In genomic region chr4:72911316-72911715, GRCh38 we compare ENCODE assay signal across 37 cellular contexts.
DNase-seq lines count a peak whose midpoint lies in the region; ATAC-seq, FAIRE-seq and TF ChIP-seq lines count a peak whose summit lies in the region.
"Had no signal": no experiment of that assay in that cellular context is flagged by ENCODE, and none has a peak within 500 bp of the region (broad histone marks: within the 10 kb centered on the region; RNA-seq: fewer than 3 reads in every experiment).

No MANE protein-coding gene starts in this region.

- H2BK15ac ChIP-seq in mesenchymal stem cell (ENCODE audit: low read depth, poor library complexity, severe bottlenecking) = no peak overlapping the region

- H3K27ac Mint-ChIP-seq in activated CD8-positive, alpha-beta memory T cell treated with anti-CD3 and anti-CD28 coated beads, Interleukin-2, amount 10 ng/mL, durations not matched to agents 7 days and 5 days = no peak overlapping the region
- peak overlapping the region; percentile 3 for H3K27ac Mint-ChIP-seq in activated naive CD8-positive, alpha-beta T cell treated with anti-CD3 and anti-CD28 coated beads, Interleukin-2, amount 50 U/mL, for 24 hours
- no peak overlapping the region for H3K27ac Mint-ChIP-seq in activated naive CD8-positive, alpha-beta T cell treated with anti-CD3 and anti-CD28 coated beads for 36 hours
- no peak overlapping the region for H3K27ac Mint-ChIP-seq in activated T-helper 17 cell treated with anti-CD3 and anti-CD28 coated beads, Interleukin-2, amount 50 U/mL, for 72 hours
- no peak overlapping the region for H3K27ac Mint-ChIP-seq in T-cell
- H3K27ac Mint-ChIP-seq: B cell; CD14-positive monocyte; CD4-positive, alpha-beta memory T cell; CD4-positive, alpha-beta T cell; CD4-positive, CD25-positive, alpha-beta regulatory T cell; CD8-positive, alpha-beta memory T cell; CD8-positive, alpha-beta T cell had no signal

- ATAC-seq in activated CD8-positive, alpha-beta memory T cell treated with anti-CD3 and anti-CD28 coated beads, Interleukin-2, amount 10 ng/mL, durations not matched to agents 7 days and 5 days = peak; percentile 20
- no peak for ATAC-seq in activated naive CD8-positive, alpha-beta T cell treated with anti-CD3 and anti-CD28 coated beads, Interleukin-2, amount 50 U/mL, for 24 hours
- ATAC-seq in activated T-helper 17 cell treated with anti-CD3 and anti-CD28 coated beads, Interleukin-2, amount 50 U/mL, for 72 hours (replicated peaks) = peak; percentile 54
- ATAC-seq in GM12878 (no peak), T-cell (replicated peaks in 1 of 4) (no peak)
- ATAC-seq: A549; CD8-positive, alpha-beta T cell had no signal

- no peak for TF ChIP-seq EP300 in GM12878 (IDR thresholded peaks at IDR 0.05; ENCODE audit: borderline replicate concordance in 1 of 2, control insufficient read depth in 1 of 2, low read depth in 2 of 2, low read length in 2 of 2)

- H2BK12ac ChIP-seq in mesenchymal stem cell (ENCODE audit: low read length in 2 of 2) = no peak overlapping the region

- DNase-seq in activated CD8-positive, alpha-beta memory T cell treated with anti-CD3 and anti-CD28 coated beads, Interleukin-2, amount 10 ng/mL, durations not matched to agents 7 days and 5 days = no peak
- DNase-seq in activated CD8-positive, alpha-beta memory T cell treated with anti-CD3 and anti-CD28 coated beads, Interleukin-2, amount 50 U/mL, for 48 hours = no peak
- DNase-seq in activated naive CD8-positive, alpha-beta T cell treated with anti-CD3 and anti-CD28 coated beads, Interleukin-2, amount 50 U/mL, for 24 hours = no peak
- no peak for DNase-seq in activated naive CD8-positive, alpha-beta T cell treated with anti-CD3 and anti-CD28 coated beads for 36 hours
- no peak for DNase-seq in GM12878 (ENCODE audit: low read depth, low spot score)
- DNase-seq in T-cell = no peak
- DNase-seq in mesenchymal stem cell = no peak
- DNase-seq: 8988T; ACHN; AML-193; BE2C; C1 segment of cervical spinal cord; Caco-2; Calu3; CD4-positive, alpha-beta memory T cell; CD4-positive, alpha-beta T cell; CD8-positive, alpha-beta memory T cell; CD8-positive, alpha-beta T cell; COR-L47; DMS 273 treated with DMSO at 0.1 percent for 48 hours; DMS153; DMS53; DMS79; DMS79 treated with DMSO at 0.1 percent for 48 hours; DND-41; EL had no signal

- H3K9me3 Mint-ChIP-seq in activated CD8-positive, alpha-beta memory T cell treated with anti-CD3 and anti-CD28 coated beads, Interleukin-2, amount 10 ng/mL, durations not matched to agents 7 days and 5 days (ENCODE audit: low read depth) = no peaks in the 10 kb centered on the region
- H3K9me3 Mint-ChIP-seq in activated naive CD8-positive, alpha-beta T cell treated with anti-CD3 and anti-CD28 coated beads, Interleukin-2, amount 50 U/mL, for 24 hours = no peaks in the 10 kb centered on the region
- no peaks in the 10 kb centered on the region for H3K9me3 Mint-ChIP-seq in activated naive CD8-positive, alpha-beta T cell treated with anti-CD3 and anti-CD28 coated beads for 36 hours
- H3K9me3 Mint-ChIP-seq in activated T-helper 17 cell treated with anti-CD3 and anti-CD28 coated beads, Interleukin-2, amount 50 U/mL, for 72 hours = no peaks in the 10 kb centered on the region
- no peaks in the 10 kb centered on the region for H3K9me3 Mint-ChIP-seq in T-cell
- H3K9me3 Mint-ChIP-seq: CD4-positive, alpha-beta T cell; CD8-positive, alpha-beta T cell had no signal

- H4K8ac ChIP-seq in mesenchymal stem cell (ENCODE audit: low read length) = no peak overlapping the region

- no peak overlapping the region for H2BK120ac ChIP-seq in mesenchymal stem cell (ENCODE audit: low read depth, low read length)

- H3K23ac ChIP-seq in mesenchymal stem cell (ENCODE audit: low read length in 2 of 2) = no peak overlapping the region

- H3K9ac ChIP-seq in GM12878 (ENCODE audit: control insufficient read depth, insufficient read depth, low read length) = no peak overlapping the region
- H3K9ac ChIP-seq in mesenchymal stem cell (ENCODE audit: low read length) = no peak overlapping the region
- H3K9ac ChIP-seq: BLaER1; BLaER1 treated with 17β-estradiol and CSF1 and Interleukin-3, amounts not matched to agents 10 nM and 100 nM had no signal

- no peaks in the 10 kb centered on the region for H3K4me1 Mint-ChIP-seq in activated CD8-positive, alpha-beta memory T cell treated with anti-CD3 and anti-CD28 coated beads, Interleukin-2, amount 10 ng/mL, durations not matched to agents 7 days and 5 days
- peaks cover 4% of the 10 kb centered on the region for H3K4me1 Mint-ChIP-seq in activated naive CD8-positive, alpha-beta T cell treated with anti-CD3 and anti-CD28 coated beads, Interleukin-2, amount 50 U/mL, for 24 hours
- no peaks in the 10 kb centered on the region for H3K4me1 Mint-ChIP-seq in activated naive CD8-positive, alpha-beta T cell treated with anti-CD3 and anti-CD28 coated beads for 36 hours
- H3K4me1 Mint-ChIP-seq in activated T-helper 17 cell treated with anti-CD3 and anti-CD28 coated beads, Interleukin-2, amount 50 U/mL, for 72 hours = no peaks in the 10 kb centered on the region
- no peaks in the 10 kb centered on the region for H3K4me1 Mint-ChIP-seq in T-cell
- H3K4me1 Mint-ChIP-seq: B cell; CD14-positive monocyte; CD4-positive, alpha-beta memory T cell; CD8-positive, alpha-beta memory T cell had no signal

- FAIRE-seq in GM12878 (lab: Jason Lieb, UNC) = no peak
- FAIRE-seq: A204.1, A549, D721Med had no signal

- H3K4me2 ChIP-seq in GM12878 (ENCODE audit: control insufficient read depth, insufficient read depth) (no peak overlapping the region), mesenchymal stem cell (ENCODE audit: low read length, poor library complexity, severe bottlenecking) (no peak overlapping the region)
- H3K4me2 ChIP-seq: A549; BLaER1; BLaER1 treated with 17β-estradiol and CSF1 and Interleukin-3, amounts not matched to agents 10 nM and 100 nM had no signal

- no TSS peak for BruUV-seq in GM12878 (replicated peaks; lab: Mats Ljungman, UMichigan)

- no peak overlapping the region for H2AFZ ChIP-seq in GM12878 (ENCODE audit: control insufficient read depth, low read depth, low read length)
- no peak overlapping the region for H2AFZ ChIP-seq in mesenchymal stem cell (ENCODE audit: low read depth, low read length)

- RAD21 ChIA-PET in GM12878 (lab: Charles Lee; ENCODE audit: unreplicated experiment) = no interaction called here

- H2AK5ac ChIP-seq in mesenchymal stem cell (ENCODE audit: low read length, severe bottlenecking) = no peak overlapping the region

- CTCF ChIA-PET in activated CD8-positive, alpha-beta memory T cell treated with anti-CD3 and anti-CD28 coated beads, Interleukin-2, amount 10 ng/mL, durations not matched to agents 7 days and 5 days (lab: Charles Lee) = no interaction called here
- CTCF ChIA-PET in GM12878 (lab: Yijun Ruan, JAX) (no interaction called here), T-cell (lab: Charles Lee) (no interaction called here)

- H3K36me3 Mint-ChIP-seq in activated CD8-positive, alpha-beta memory T cell treated with anti-CD3 and anti-CD28 coated beads, Interleukin-2, amount 10 ng/mL, durations not matched to agents 7 days and 5 days = no peaks in the 10 kb centered on the region
- no peaks in the 10 kb centered on the region for H3K36me3 Mint-ChIP-seq in activated naive CD8-positive, alpha-beta T cell treated with anti-CD3 and anti-CD28 coated beads, Interleukin-2, amount 50 U/mL, for 24 hours (ENCODE audit: low read depth)
- H3K36me3 Mint-ChIP-seq in activated naive CD8-positive, alpha-beta T cell treated with anti-CD3 and anti-CD28 coated beads for 36 hours = no peaks in the 10 kb centered on the region
- H3K36me3 Mint-ChIP-seq in activated T-helper 17 cell treated with anti-CD3 and anti-CD28 coated beads, Interleukin-2, amount 50 U/mL, for 72 hours (ENCODE audit: low read depth) = no peaks in the 10 kb centered on the region
- H3K36me3 Mint-ChIP-seq in T-cell = no peaks in the 10 kb centered on the region
- H3K36me3 Mint-ChIP-seq: CD14-positive monocyte; CD4-positive, alpha-beta memory T cell; CD4-positive, CD25-positive, alpha-beta regulatory T cell; CD8-positive, alpha-beta memory T cell; CD8-positive, alpha-beta T cell had no signal

- no peak overlapping the region for H3K18ac ChIP-seq in mesenchymal stem cell (ENCODE audit: low read depth in 1 of 2, low read length in 2 of 2)

- H3K27me3 ChIP-seq in GM12878 (replicated peaks in 1 of 2; ENCODE audit: control insufficient read depth in 2 of 2, insufficient read depth in 2 of 2, low read length in 1 of 2) (no peaks in the 10 kb centered on the region), mesenchymal stem cell (ENCODE audit: control insufficient read depth in 1 of 2, insufficient read depth in 1 of 2, low read length in 2 of 2) (no peaks in the 10 kb centered on the region)
- H3K27me3 ChIP-seq: BE2C; BLaER1; BLaER1 treated with 17β-estradiol and CSF1 and Interleukin-3, amounts not matched to agents 10 nM and 100 nM had no signal

- H3K14ac ChIP-seq in mesenchymal stem cell (ENCODE audit: low read length in 2 of 2) = no peak overlapping the region

- peaks cover 3% of the 10 kb centered on the region for H3K27me3 Mint-ChIP-seq in activated CD8-positive, alpha-beta memory T cell treated with anti-CD3 and anti-CD28 coated beads, Interleukin-2, amount 10 ng/mL, durations not matched to agents 7 days and 5 days
- H3K27me3 Mint-ChIP-seq in activated naive CD8-positive, alpha-beta T cell treated with anti-CD3 and anti-CD28 coated beads, Interleukin-2, amount 50 U/mL, for 24 hours = peaks cover 17% of the 10 kb centered on the region
- H3K27me3 Mint-ChIP-seq in activated naive CD8-positive, alpha-beta T cell treated with anti-CD3 and anti-CD28 coated beads for 36 hours = peaks cover 14% of the 10 kb centered on the region
- peaks cover 13% of the 10 kb centered on the region for H3K27me3 Mint-ChIP-seq in activated T-helper 17 cell treated with anti-CD3 and anti-CD28 coated beads, Interleukin-2, amount 50 U/mL, for 72 hours
- H3K27me3 Mint-ChIP-seq in T-cell = peaks cover 6 to 14% of the 10 kb centered on the region in 2 donors
- H3K27me3 Mint-ChIP-seq: B cell; CD4-positive, CD25-positive, alpha-beta regulatory T cell had no signal

- no peaks in the 10 kb centered on the region for H3K79me2 ChIP-seq in GM12878 (ENCODE audit: control insufficient read depth, insufficient read depth, low read length)

- TF ChIP-seq RAD21 in GM12878 (IDR thresholded peaks at IDR 0.05; ENCODE audit: insufficient read depth, low read depth, low read length) = no peak

- no peaks in the 10 kb centered on the region for H4K20me1 ChIP-seq in GM12878 (ENCODE audit: control insufficient read depth, insufficient read depth)
- H4K20me1 ChIP-seq: BLaER1; BLaER1 treated with 17β-estradiol and CSF1 and Interleukin-3, amounts not matched to agents 10 nM and 100 nM had no signal

- POLR2A ChIA-PET in GM12878 (lab: Charles Lee) (no interaction called here), T-cell (lab: Charles Lee) (no interaction called here)

- no peak overlapping the region for H3K4me3 Mint-ChIP-seq in activated CD8-positive, alpha-beta memory T cell treated with anti-CD3 and anti-CD28 coated beads, Interleukin-2, amount 10 ng/mL, durations not matched to agents 7 days and 5 days
- no peak overlapping the region for H3K4me3 Mint-ChIP-seq in activated naive CD8-positive, alpha-beta T cell treated with anti-CD3 and anti-CD28 coated beads, Interleukin-2, amount 50 U/mL, for 24 hours
- H3K4me3 Mint-ChIP-seq in activated naive CD8-positive, alpha-beta T cell treated with anti-CD3 and anti-CD28 coated beads for 36 hours = no peak overlapping the region
- H3K4me3 Mint-ChIP-seq in activated T-helper 17 cell treated with anti-CD3 and anti-CD28 coated beads, Interleukin-2, amount 50 U/mL, for 72 hours = no peak overlapping the region
- H3K4me3 Mint-ChIP-seq in T-cell = no peak overlapping the region
- H3K4me3 Mint-ChIP-seq: B cell; CD14-positive monocyte; CD4-positive, alpha-beta memory T cell; CD4-positive, alpha-beta T cell; CD4-positive, CD25-positive, alpha-beta regulatory T cell; CD8-positive, alpha-beta memory T cell; CD8-positive, alpha-beta T cell had no signal

- in situ Hi-C loops in GM12878 (cut with MboI) = no loop called here

- H3K36me3 ChIP-seq in GM12878 (ENCODE audit: control insufficient read depth in 2 of 2, insufficient read depth in 2 of 2, low read length in 1 of 2) (no peaks in the 10 kb centered on the region), mesenchymal stem cell (ENCODE audit: control insufficient read depth in 1 of 2, insufficient read depth in 2 of 2, low read depth in 1 of 2, low read length in 2 of 2) (no peaks in the 10 kb centered on the region)
- H3K36me3 ChIP-seq: BE2C; BLaER1; BLaER1 treated with 17β-estradiol and CSF1 and Interleukin-3, amounts not matched to agents 10 nM and 100 nM had no signal

- TF ChIP-seq CTCF in GM12878 (IDR thresholded peaks at IDR 0.05 in 2 of 3, conservative IDR thresholded peaks at IDR 0.05 in 1 of 3; ENCODE audit: control insufficient read depth in 2 of 3, extremely low read depth in 1 of 3, insufficient read depth in 1 of 3, low read depth in 3 of 3, low read length in 3 of 3) = no peak

- no peaks in the 10 kb centered on the region for H3K4me1 ChIP-seq in GM12878 (ENCODE audit: control insufficient read depth, insufficient read depth, low read length)
- H3K4me1 ChIP-seq in mesenchymal stem cell (ENCODE audit: control insufficient read depth, insufficient read depth, low read depth, low read length) = no peaks in the 10 kb centered on the region
- H3K4me1 ChIP-seq: A549; BE2C; BLaER1; BLaER1 treated with 17β-estradiol and CSF1 and Interleukin-3, amounts not matched to agents 10 nM and 100 nM; Caco-2 had no signal

- no peaks in the 10 kb centered on the region for H3K9me3 ChIP-seq in GM12878 (replicated peaks; ENCODE audit: control insufficient read depth, insufficient read depth, low read length)
- H3K9me3 ChIP-seq in mesenchymal stem cell (ENCODE audit: control insufficient read depth, low read length) = no peaks in the 10 kb centered on the region
- H3K9me3 ChIP-seq: A549, BE2C, BLaER1, Caco-2 had no signal

- H3K4me3 ChIP-seq in GM12878 (no peak overlapping the region), mesenchymal stem cell (ENCODE audit: insufficient read depth in 1 of 2, low read depth in 1 of 2, low read length in 2 of 2) (no peak overlapping the region)
- H3K4me3 ChIP-seq: A549; BLaER1; BLaER1 treated with 17β-estradiol and CSF1 and Interleukin-3, amounts not matched to agents 10 nM and 100 nM had no signal

- intact Hi-C loops in GM12878 (cut with micrococcal nuclease; ENCODE audit: unreplicated experiment) = no loop called here

- WGBS in GM12878 (ENCODE audit: insufficient coverage, insufficient replicate concordance, low lambda C conversion rate, missing lambda C conversion rate) = 18% methylated on average over 5 of the region's 5 CpGs
- no CpG with 5 or more reads among the region's 5 CpGs for WGBS in mesenchymal stem cell

- H4K91ac ChIP-seq in mesenchymal stem cell (ENCODE audit: low read length) = no peak overlapping the region

- no peak for TF ChIP-seq POLR2A in GM12878 (IDR thresholded peaks at IDR 0.05; ENCODE audit: low read depth, low read length)

- no peaks in the 10 kb centered on the region for H3K79me1 ChIP-seq in mesenchymal stem cell (replicated peaks; ENCODE audit: low read length, poor library complexity, severe bottlenecking)

- no peak overlapping the region for H3K4ac ChIP-seq in mesenchymal stem cell (ENCODE audit: low read depth in 1 of 2, low read length in 2 of 2)

- H3K27ac ChIP-seq in GM12878 (ENCODE audit: control insufficient read depth, insufficient read depth) (no peak overlapping the region), mesenchymal stem cell (ENCODE audit: low read length, poor library complexity, severe bottlenecking) (no peak overlapping the region)
- H3K27ac ChIP-seq: 22Rv1; A549; BLaER1; BLaER1 treated with 17β-estradiol and CSF1 and Interleukin-3, amounts not matched to agents 10 nM and 100 nM; C4-2B had no signal

- H2BK5ac ChIP-seq in mesenchymal stem cell (ENCODE audit: low read depth, low read length, poor library complexity, severe bottlenecking) = no peak overlapping the region

- SMC1A ChIA-PET in GM12878 (lab: Charles Lee; ENCODE audit: uncharacterized antibody, unreplicated experiment) = no interaction called here

Comparison
In these comparisons a context has a peak if more than half of its experiments do, and no peak if none do; other contexts are left out.
1. ATAC-seq: peak in activated CD8-positive, alpha-beta memory T cell treated with anti-CD3 and anti-CD28 coated beads, Interleukin-2, amount 10 ng/mL, durations not matched to agents 7 days and 5 days (single experiment) and activated T-helper 17 cell treated with anti-CD3 and anti-CD28 coated beads, Interleukin-2, amount 50 U/mL, for 72 hours (single experiment); none in activated naive CD8-positive, alpha-beta T cell treated with anti-CD3 and anti-CD28 coated beads, Interleukin-2, amount 50 U/mL, for 24 hours (single experiment), GM12878 (single experiment) and T-cell (0 of 4).